In the genomic region with DNA sequence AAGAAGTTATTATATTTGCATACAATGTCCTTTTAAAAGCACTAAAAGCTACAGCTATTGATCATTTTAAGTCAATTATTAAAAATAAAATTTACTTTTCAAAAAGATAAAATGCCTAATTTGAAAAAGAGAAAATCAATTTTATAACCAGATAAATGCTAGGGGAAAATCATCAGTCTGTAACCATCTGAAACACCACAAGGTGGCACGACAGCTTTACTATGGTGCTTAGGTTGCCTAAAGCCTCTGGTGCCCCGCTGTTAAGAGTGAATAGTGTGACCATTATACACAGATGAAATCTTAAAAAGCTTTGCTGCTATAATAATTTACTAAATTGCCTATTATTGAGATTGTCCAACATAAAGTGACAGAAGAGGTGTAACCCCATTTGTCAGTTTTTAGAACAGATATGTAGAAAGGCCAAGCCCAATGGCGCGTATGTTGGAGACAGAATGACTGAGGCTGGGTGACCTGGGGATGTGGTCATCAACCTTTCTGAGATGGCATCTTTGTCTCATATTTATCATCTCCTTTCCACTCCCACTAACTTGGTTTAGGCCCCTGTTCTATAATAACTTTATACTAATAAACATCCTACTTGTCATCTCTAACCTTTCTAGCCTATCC, we compare ENCODE assay signal across 8 cellular contexts.
DNase-seq lines count a peak whose midpoint lies in the region; ATAC-seq and TF ChIP-seq lines count a peak whose summit lies in the region.

No MANE protein-coding gene starts in this region.

- WGBS in trophoblast cell (ENCODE audit: extremely low coverage, insufficient coverage, insufficient read length), result no CpG with 5 or more reads among the region's 4 CpGs

- H4K91ac ChIP-seq in trophoblast cell (ENCODE audit: low read depth, low read length), result no peak overlapping the region

- H3K4me2 ChIP-seq in trophoblast cell (ENCODE audit: low read length), result no peak overlapping the region

- no peak overlapping the region for H3K4ac ChIP-seq in trophoblast cell (ENCODE audit: low read depth, low read length)

- H3K4me3 ChIP-seq in trophoblast cell (ENCODE audit: low read depth, low read length), result no peak overlapping the region

- H4K8ac ChIP-seq in trophoblast cell (ENCODE audit: low read depth, low read length), result no peak overlapping the region

- no peak overlapping the region for H2BK5ac ChIP-seq in trophoblast cell (ENCODE audit: low read depth, low read length, poor library complexity)

- H3K9ac ChIP-seq in trophoblast cell (ENCODE audit: low read length), result no peak overlapping the region

- H2BK120ac ChIP-seq in trophoblast cell (ENCODE audit: insufficient read depth, low read length, poor library complexity), result no peak overlapping the region

- no peak overlapping the region for H3K27ac ChIP-seq in trophoblast cell (ENCODE audit: low read depth, low read length)

- ATAC-seq in GM21360 (IDR thresholded peaks at IDR 0.05; ENCODE audit: unreplicated experiment) (peak; percentile 70), HG03571 (IDR thresholded peaks at IDR 0.05; ENCODE audit: unreplicated experiment) (peak; percentile 86), SK-N-SH treated with all-trans-retinoic acid at 6 μM for 48 hours (peak; percentile 91)

- H3K18ac ChIP-seq in trophoblast cell (ENCODE audit: low read length), result no peak overlapping the region

- H2AFZ ChIP-seq in trophoblast cell (ENCODE audit: insufficient read depth, low read length, poor library complexity), result no peak overlapping the region

- H2BK12ac ChIP-seq in trophoblast cell (ENCODE audit: low read length), result no peak overlapping the region

- no peaks in the 10 kb centered on the region for H3K79me1 ChIP-seq in trophoblast cell (ENCODE audit: low read length)

- H3K36me3 ChIP-seq in trophoblast cell (ENCODE audit: control insufficient read depth in 1 of 2, insufficient read depth in 2 of 2, low read length in 2 of 2), result no peaks in the 10 kb centered on the region

- H4K12ac ChIP-seq in trophoblast cell (ENCODE audit: low read depth, low read length), result no peak overlapping the region

- no peak overlapping the region for H3K23ac ChIP-seq in trophoblast cell (ENCODE audit: low read length)

- no peaks in the 10 kb centered on the region for H3K79me2 ChIP-seq in trophoblast cell (ENCODE audit: control insufficient read depth, insufficient read depth, low read length, poor library complexity)

- no peaks in the 10 kb centered on the region for H3K27me3 ChIP-seq in trophoblast cell (ENCODE audit: insufficient read depth, low read length)

- no peak overlapping the region for H2AK5ac ChIP-seq in trophoblast cell (ENCODE audit: low read length)

- H3K9me3 ChIP-seq in trophoblast cell (ENCODE audit: insufficient read depth, low read depth, low read length), result peaks cover 2% of the 10 kb centered on the region

- H3K14ac ChIP-seq in trophoblast cell (ENCODE audit: low read length), result no peak overlapping the region

- no peaks in the 10 kb centered on the region for H3K4me1 ChIP-seq in trophoblast cell (ENCODE audit: control insufficient read depth in 1 of 2, insufficient read depth in 2 of 2, low read length in 2 of 2)

- DNase-seq in activated CD4-positive, alpha-beta T cell treated with anti-CD3 and anti-CD28 coated beads for 48 hours, result peak; percentile 35
- DNase-seq in activated CD4-positive, alpha-beta T cell treated with anti-CD3 and anti-CD28 coated beads, Interleukin-2, amount 50 U/mL, for 1 hour, result no peak
- DNase-seq in fibroblast of peridontal ligament (ENCODE audit: extremely low read depth) (peak; percentile 82), trophoblast cell (peak; percentile 35 to 70)
- no peak for DNase-seq in stimulated activated naive CD4-positive, alpha-beta T cell treated with Interleukin-2 at 50 U/mL for 16 hours (lab: John Stamatoyannopoulos, UW)

TF ChIP-seq in SK-N-SH treated with all-trans-retinoic acid at 6 μM for 48 hours, 23 proteins besides CTCF, POLR2A, EP300 and RAD21:
- TF ChIP-seq ESRRG (CRISPR knock-in tag; IDR thresholded peaks at IDR 0.05), result no peak
- TF ChIP-seq, protein P1, sequence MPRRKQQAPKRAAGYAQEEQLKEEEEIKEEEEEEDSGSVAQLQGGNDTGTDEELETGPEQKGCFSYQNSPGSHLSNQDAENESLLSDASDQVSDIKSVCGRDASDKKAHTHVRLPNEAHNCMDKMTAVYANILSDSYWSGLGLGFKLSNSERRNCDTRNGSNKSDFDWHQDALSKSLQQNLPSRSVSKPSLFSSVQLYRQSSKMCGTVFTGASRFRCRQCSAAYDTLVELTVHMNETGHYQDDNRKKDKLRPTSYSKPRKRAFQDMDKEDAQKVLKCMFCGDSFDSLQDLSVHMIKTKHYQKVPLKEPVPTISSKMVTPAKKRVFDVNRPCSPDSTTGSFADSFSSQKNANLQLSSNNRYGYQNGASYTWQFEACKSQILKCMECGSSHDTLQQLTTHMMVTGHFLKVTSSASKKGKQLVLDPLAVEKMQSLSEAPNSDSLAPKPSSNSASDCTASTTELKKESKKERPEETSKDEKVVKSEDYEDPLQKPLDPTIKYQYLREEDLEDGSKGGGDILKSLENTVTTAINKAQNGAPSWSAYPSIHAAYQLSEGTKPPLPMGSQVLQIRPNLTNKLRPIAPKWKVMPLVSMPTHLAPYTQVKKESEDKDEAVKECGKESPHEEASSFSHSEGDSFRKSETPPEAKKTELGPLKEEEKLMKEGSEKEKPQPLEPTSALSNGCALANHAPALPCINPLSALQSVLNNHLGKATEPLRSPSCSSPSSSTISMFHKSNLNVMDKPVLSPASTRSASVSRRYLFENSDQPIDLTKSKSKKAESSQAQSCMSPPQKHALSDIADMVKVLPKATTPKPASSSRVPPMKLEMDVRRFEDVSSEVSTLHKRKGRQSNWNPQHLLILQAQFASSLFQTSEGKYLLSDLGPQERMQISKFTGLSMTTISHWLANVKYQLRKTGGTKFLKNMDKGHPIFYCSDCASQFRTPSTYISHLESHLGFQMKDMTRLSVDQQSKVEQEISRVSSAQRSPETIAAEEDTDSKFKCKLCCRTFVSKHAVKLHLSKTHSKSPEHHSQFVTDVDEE (CRISPR knock-in tag; IDR thresholded peaks at IDR 0.05), result no peak

Comparison
In these comparisons a context has a peak if more than half of its experiments do, and no peak if none do; other contexts are left out.
1. DNase-seq: peak in activated CD4-positive, alpha-beta T cell treated with anti-CD3 and anti-CD28 coated beads for 48 hours (single experiment), fibroblast of peridontal ligament (single experiment) and trophoblast cell (2 of 2); none in activated CD4-positive, alpha-beta T cell treated with anti-CD3 and anti-CD28 coated beads, Interleukin-2, amount 50 U/mL, for 1 hour (single experiment) and stimulated activated naive CD4-positive, alpha-beta T cell treated with Interleukin-2 at 50 U/mL for 16 hours (single experiment).
2. Peak in every context shown above with its lines, with median percentiles within 50 percentile points of each other: ATAC-seq.